Comparison of ENCODE assay signal across 19 cellular contexts in genomic region chr22:48884292-48884691, GRCh38.
DNase-seq lines count a peak whose midpoint lies in the region; ATAC-seq and TF ChIP-seq lines count a peak whose summit lies in the region.
"Had no signal": no experiment of that assay in that cellular context is flagged by ENCODE, and none has a peak within 500 bp of the region (broad histone marks: within the 10 kb centered on the region; RNA-seq: fewer than 3 reads in every experiment).

No MANE protein-coding gene starts in this region.

- no peaks in the 10 kb centered on the region for H3K27me3 Mint-ChIP-seq in activated T-helper 2 cell treated with anti-CD3 and anti-CD28 coated beads, Interferon-gamma antibody, Interleukin-2, Interleukin-4, amounts not matched to agents 10 μg/mL and 5 μg/mL and 100 μg/mL, durations not matched to agents 14 hours and 24 hours and 36 hours (ENCODE audit: low read depth)
- H3K27me3 Mint-ChIP-seq: B cell, IgD-negative memory B cell had no signal

- H3K9me3 ChIP-seq in RWPE2 (ENCODE audit: severe bottlenecking) (no peaks in the 10 kb centered on the region), lower lobe of right lung (no peaks in the 10 kb centered on the region), sigmoid colon (no peaks in the 10 kb centered on the region), osteoblast (ENCODE audit: low read depth, low read length) (peaks cover 10% of the 10 kb centered on the region)

- no peaks in the 10 kb centered on the region for H3K9me3 Mint-ChIP-seq in activated T-helper 2 cell treated with anti-CD3 and anti-CD28 coated beads, Interferon-gamma antibody, Interleukin-2, Interleukin-4, amounts not matched to agents 10 μg/mL and 5 μg/mL and 100 μg/mL, durations not matched to agents 14 hours and 24 hours and 36 hours
- H3K9me3 Mint-ChIP-seq: IgD-negative memory B cell had no signal

- 76 to 86% methylated on average over 12 of the region's 12 CpGs for WGBS in sigmoid colon, 2 donors

- H3K79me2 ChIP-seq in osteoblast (ENCODE audit: insufficient read depth, low read length), result no peaks in the 10 kb centered on the region

- no peaks in the 10 kb centered on the region for H4K20me1 ChIP-seq in osteoblast (ENCODE audit: insufficient read depth, low read length)

- no peak overlapping the region for H3K4me3 ChIP-seq in RWPE2 (ENCODE audit: severe bottlenecking)
- no peak overlapping the region for H3K4me3 ChIP-seq in lower lobe of right lung
- no peak overlapping the region for H3K4me3 ChIP-seq in sigmoid colon
- no peak overlapping the region for H3K4me3 ChIP-seq in osteoblast (ENCODE audit: insufficient read depth, low read length)

- ATAC-seq in RWPE2 (ENCODE audit: low read depth), result no peak
- ATAC-seq in lower lobe of right lung, result no peak
- ATAC-seq: HCT116 had no signal

- H2AFZ ChIP-seq in osteoblast (ENCODE audit: low read length), result no peak overlapping the region

- H3K27ac Mint-ChIP-seq in activated T-helper 2 cell treated with anti-CD3 and anti-CD28 coated beads, Interferon-gamma antibody, Interleukin-2, Interleukin-4, amounts not matched to agents 10 μg/mL and 5 μg/mL and 100 μg/mL, durations not matched to agents 14 hours and 24 hours and 36 hours, result no peak overlapping the region
- H3K27ac Mint-ChIP-seq: B cell had no signal

- no peak for TF ChIP-seq CTCF in RWPE2 (IDR thresholded peaks at IDR 0.05; ENCODE audit: poor library complexity, severe bottlenecking)
- no peak for TF ChIP-seq CTCF in lower lobe of right lung (IDR thresholded peaks at IDR 0.05)
- no peak for TF ChIP-seq CTCF in sigmoid colon (IDR thresholded peaks at IDR 0.05)
- no peak for TF ChIP-seq CTCF in osteoblast (IDR thresholded peaks at IDR 0.05; ENCODE audit: extremely low read depth, low read depth, low read length)

- no peak overlapping the region for H3K4me2 ChIP-seq in osteoblast (ENCODE audit: insufficient read depth, low read length)

- no peak overlapping the region for H3K4me3 Mint-ChIP-seq in activated T-helper 2 cell treated with anti-CD3 and anti-CD28 coated beads, Interferon-gamma antibody, Interleukin-2, Interleukin-4, amounts not matched to agents 10 μg/mL and 5 μg/mL and 100 μg/mL, durations not matched to agents 14 hours and 24 hours and 36 hours (ENCODE audit: low read depth)
- H3K4me3 Mint-ChIP-seq: B cell, IgD-negative memory B cell had no signal

- H3K27me3 ChIP-seq in RWPE2 (ENCODE audit: insufficient read depth, poor library complexity, severe bottlenecking) (no peaks in the 10 kb centered on the region), lower lobe of right lung (ENCODE audit: low read depth) (peaks cover 16% of the 10 kb centered on the region), sigmoid colon (peaks cover 2 to 36% (median 27%) of the 10 kb centered on the region in 3 donors), osteoblast (ENCODE audit: insufficient read depth, low read length) (no peaks in the 10 kb centered on the region)

- no peaks in the 10 kb centered on the region for H3K36me3 ChIP-seq in RWPE2 (ENCODE audit: low read depth)
- H3K36me3 ChIP-seq in lower lobe of right lung, result no peaks in the 10 kb centered on the region
- no peaks in the 10 kb centered on the region for H3K36me3 ChIP-seq in sigmoid colon
- H3K36me3 ChIP-seq in osteoblast (ENCODE audit: insufficient read depth, low read length), result no peaks in the 10 kb centered on the region

- H3K4me1 ChIP-seq in RWPE2 (ENCODE audit: insufficient read depth, poor library complexity, severe bottlenecking) (no peaks in the 10 kb centered on the region), lower lobe of right lung (no peaks in the 10 kb centered on the region), sigmoid colon (no peaks in the 10 kb centered on the region), osteoblast (ENCODE audit: insufficient read depth, low read length) (no peaks in the 10 kb centered on the region)

- no peaks in the 10 kb centered on the region for H3K36me3 Mint-ChIP-seq in activated T-helper 2 cell treated with anti-CD3 and anti-CD28 coated beads, Interferon-gamma antibody, Interleukin-2, Interleukin-4, amounts not matched to agents 10 μg/mL and 5 μg/mL and 100 μg/mL, durations not matched to agents 14 hours and 24 hours and 36 hours (ENCODE audit: low read depth)
- H3K36me3 Mint-ChIP-seq: IgD-negative memory B cell had no signal

- intact Hi-C loops in lower lobe of right lung (cut with DNase I), result no loop called here
- intact Hi-C loops in sigmoid colon (cut with DNase I), result no loop called here
- intact Hi-C loops in activated T-helper 2 cell treated with anti-CD3 and anti-CD28 coated beads, Interferon-gamma antibody, Interleukin-2, Interleukin-4, amounts not matched to agents 10 μg/mL and 5 μg/mL and 100 μg/mL, durations not matched to agents 14 hours and 24 hours and 36 hours (cut with micrococcal nuclease), result no loop called here

- TF ChIP-seq EP300 in sigmoid colon (IDR thresholded peaks at IDR 0.05), result no peak

- no peak overlapping the region for H3K27ac ChIP-seq in RWPE2 (ENCODE audit: poor library complexity, severe bottlenecking)
- H3K27ac ChIP-seq in lower lobe of right lung, result no peak overlapping the region
- no peak overlapping the region for H3K27ac ChIP-seq in sigmoid colon
- no peak overlapping the region for H3K27ac ChIP-seq in osteoblast (ENCODE audit: low read depth, low read length)

- no peak for TF ChIP-seq POLR2A in sigmoid colon (IDR thresholded peaks at IDR 0.05)

- DNase-seq in activated effector memory CD4-positive, alpha-beta T cell treated with anti-CD3 and anti-CD28 coated beads, Interleukin-2, amount 50 U/mL, for 16 hours, result peak; percentile 54
- no peak for DNase-seq in activated effector memory CD4-positive, alpha-beta T cell treated with Interleukin-2 at 50 U/mL for 16 hours
- DNase-seq in RWPE2 (ENCODE audit: low spot score) (peak; percentile 29), lower lobe of right lung (peak; percentile 23), sigmoid colon (peak; percentile 50), osteoblast (ENCODE audit: insufficient read length, low spot score, missing footprints) (no peak), EL (no peak)
- no peak for DNase-seq in activated T-helper 2 cell treated with anti-CD3 and anti-CD28 coated beads, Interferon-gamma antibody, Interleukin-2, Interleukin-4, amounts not matched to agents 10 μg/mL and 5 μg/mL and 100 μg/mL, durations not matched to agents 14 hours and 24 hours and 36 hours (ENCODE audit: low spot score)
- DNase-seq: 8988T; COR-L47; DMS153; GF-D8; NCI-H1092 treated with DMSO at 0.1 percent for 48 hours; NCI-H2081 treated with DMSO at 0.1 percent for 48 hours; NK-92 treated with Interleukin-12 subunit alpha and Interleukin-12 subunit beta, amount 100 ng/mL, for 24 hours; SHP77 treated with DMSO at 0.1 percent for 48 hours had no signal

- H3K4me1 Mint-ChIP-seq in activated T-helper 2 cell treated with anti-CD3 and anti-CD28 coated beads, Interferon-gamma antibody, Interleukin-2, Interleukin-4, amounts not matched to agents 10 μg/mL and 5 μg/mL and 100 μg/mL, durations not matched to agents 14 hours and 24 hours and 36 hours (ENCODE audit: low read depth), result no peaks in the 10 kb centered on the region
- H3K4me1 Mint-ChIP-seq: B cell, IgD-negative memory B cell had no signal

Comparison
In these comparisons a context has a peak if more than half of its experiments do, and no peak if none do; other contexts are left out.
1. DNase-seq: peak in activated effector memory CD4-positive, alpha-beta T cell treated with anti-CD3 and anti-CD28 coated beads, Interleukin-2, amount 50 U/mL, for 16 hours (single experiment), RWPE2 (single experiment), lower lobe of right lung (single experiment) and sigmoid colon (single experiment); none in activated effector memory CD4-positive, alpha-beta T cell treated with Interleukin-2 at 50 U/mL for 16 hours (single experiment), activated T-helper 2 cell treated with anti-CD3 and anti-CD28 coated beads, Interferon-gamma antibody, Interleukin-2, Interleukin-4, amounts not matched to agents 10 μg/mL and 5 μg/mL and 100 μg/mL, durations not matched to agents 14 hours and 24 hours and 36 hours (single experiment), osteoblast (single experiment) and EL (single experiment).